8 cellular contexts compared by ENCODE assay signal in genomic region chr16:3045758-3046505, GRCh38. TPM values are rescaled to one million over a fixed set of nuclear protein-coding genes. Genes with fewer than 3 reads are reported as not detected.
DNase-seq lines count a peak whose midpoint lies in the region; ATAC-seq and TF ChIP-seq lines count a peak whose summit lies in the region.

No MANE protein-coding gene starts in this region.

- no peak overlapping the region for H4K91ac ChIP-seq in neuronal stem cell (ENCODE audit: low read depth, low read length, poor library complexity)

- peak overlapping the region; percentile 22 for H2BK12ac ChIP-seq in neuronal stem cell (ENCODE audit: low read length)

- no peak for TF ChIP-seq POLR2A in esophagus squamous epithelium (IDR thresholded peaks at IDR 0.05)

- H3K36me3 ChIP-seq in RWPE2 (ENCODE audit: low read depth) (no peaks in the 10 kb centered on the region), esophagus squamous epithelium (no peaks in the 10 kb centered on the region), neuronal stem cell (replicated peaks in 1 of 2; ENCODE audit: control insufficient read depth in 2 of 2, insufficient read depth in 2 of 2, low read length in 2 of 2) (no peaks in the 10 kb centered on the region)

- no peaks in the 10 kb centered on the region for H3K9me3 ChIP-seq in RWPE2 (ENCODE audit: severe bottlenecking)
- H3K9me3 ChIP-seq in esophagus squamous epithelium: no peaks in the 10 kb centered on the region
- H3K9me3 ChIP-seq in neuronal stem cell (replicated peaks in 1 of 2; ENCODE audit: control insufficient read depth in 2 of 2, insufficient read depth in 1 of 2, low read depth in 1 of 2, low read length in 2 of 2): peaks cover 0 to 2% of the 10 kb centered on the region in 2 donors

- peak overlapping the region; percentile 99 for H2AFZ ChIP-seq in neuronal stem cell (ENCODE audit: low read length)

- H3K4me2 ChIP-seq in neuronal stem cell (ENCODE audit: insufficient read depth, low read length, poor library complexity, severe bottlenecking): peak overlapping the region; percentile 89

- peaks cover 1% of the 10 kb centered on the region for H3K79me1 ChIP-seq in neuronal stem cell (ENCODE audit: low read depth, low read length)

- no peak overlapping the region for H3K14ac ChIP-seq in neuronal stem cell (ENCODE audit: low read length)

- in situ Hi-C loops in G401 (cut with HindIII; ENCODE audit: low sequenced_read_pairs): no loop called here

- peak overlapping the region; percentile 94 for H3K18ac ChIP-seq in neuronal stem cell (ENCODE audit: low read length)

- peak overlapping the region; percentile 34 for H3K4me3 ChIP-seq in RWPE2 (ENCODE audit: severe bottlenecking)
- peak overlapping the region; percentile 20 to 60 (median 46) for H3K4me3 ChIP-seq in esophagus squamous epithelium
- H3K4me3 ChIP-seq in neuronal stem cell (ENCODE audit: low read length in 2 of 2): peak overlapping the region; percentile 49 to 75

- ATAC-seq in RWPE2 (ENCODE audit: low read depth): peak; percentile 50

- no peak overlapping the region for H2BK120ac ChIP-seq in neuronal stem cell (ENCODE audit: low read depth, low read length)

- peak overlapping the region; percentile 70 for H3K9ac ChIP-seq in neuronal stem cell (ENCODE audit: low read depth, low read length, poor library complexity)

- 0% methylated on average over 1 to 6 of the region's 65 CpGs for WGBS in esophagus squamous epithelium, 2 donors
- WGBS in neuronal stem cell (ENCODE audit: extremely low coverage in 2 of 2, insufficient read length in 2 of 2, insufficient replicate concordance in 1 of 2), 2 donors: no CpG with 5 or more reads among the region's 65 CpGs

- intact Hi-C loops in esophagus squamous epithelium (cut with DNase I): no loop called here

- TF ChIP-seq CTCF in RWPE2 (IDR thresholded peaks at IDR 0.05; ENCODE audit: poor library complexity, severe bottlenecking): no peak
- TF ChIP-seq CTCF in esophagus squamous epithelium (IDR thresholded peaks at IDR 0.05): no peak

- H3K4me1 ChIP-seq in RWPE2 (ENCODE audit: insufficient read depth, poor library complexity, severe bottlenecking) (no peaks in the 10 kb centered on the region), esophagus squamous epithelium (peaks cover 17 to 25% (median 21%) of the 10 kb centered on the region in 3 donors), neuronal stem cell (ENCODE audit: control insufficient read depth in 2 of 2, insufficient read depth in 1 of 2, low read depth in 1 of 2, low read length in 2 of 2) (peaks cover 0 to 1% of the 10 kb centered on the region in 2 donors)

- peak overlapping the region; percentile 58 for H2BK15ac ChIP-seq in neuronal stem cell (ENCODE audit: low read length)

- no peak overlapping the region for H2BK5ac ChIP-seq in neuronal stem cell (ENCODE audit: low read length)

- no peak overlapping the region for H2AK5ac ChIP-seq in neuronal stem cell (ENCODE audit: low read depth, low read length)

- DNase-seq in DMS 273 (lab: John Stamatoyannopoulos, UW; ENCODE audit: unreplicated experiment) (peak; percentile 66), DMS 273 treated with DMSO at 0.1 percent for 48 hours (lab: John Stamatoyannopoulos, UW) (no peak), RWPE2 (ENCODE audit: low spot score) (no peak), esophagus squamous epithelium (lab: John Stamatoyannopoulos, UW) (no peak), neuronal stem cell (ENCODE audit: low spot score) (no peak), H4 (ENCODE audit: low spot score) (no peak), glomerular visceral epithelial cell (ENCODE audit: extremely low spot score) (no peak), G401 (ENCODE audit: low spot score) (no peak)

- no peak overlapping the region for H3K4ac ChIP-seq in neuronal stem cell (ENCODE audit: low read length)

- H3K27me3 ChIP-seq in RWPE2 (ENCODE audit: insufficient read depth, poor library complexity, severe bottlenecking): peaks cover 37% of the 10 kb centered on the region
- peaks cover 8 to 100% (median 19%) of the 10 kb centered on the region in 4 donors for H3K27me3 ChIP-seq in esophagus squamous epithelium
- H3K27me3 ChIP-seq in neuronal stem cell (ENCODE audit: control insufficient read depth in 3 of 3, insufficient read depth in 3 of 3, low read depth in 1 of 3, low read length in 3 of 3): peaks cover 14 to 65% (median 28%) of the 10 kb centered on the region in 3 experiments

- peak overlapping the region; percentile 65 for H3K23ac ChIP-seq in neuronal stem cell (ENCODE audit: low read depth, low read length, poor library complexity)

- no peak overlapping the region for H4K8ac ChIP-seq in neuronal stem cell (ENCODE audit: low read depth, low read length)

- H3K27ac ChIP-seq in RWPE2 (ENCODE audit: poor library complexity, severe bottlenecking): no peak overlapping the region
- H3K27ac ChIP-seq in esophagus squamous epithelium: peak overlapping the region in 1 of 4 donors; percentile 23
- no peak overlapping the region for H3K27ac ChIP-seq in neuronal stem cell (replicated peaks; ENCODE audit: low read length)

RNA-seq across cellular contexts. Expression of gene MMP25, which starts 0.4 kb away (rescaled TPM):
- total RNA-seq in esophagus squamous epithelium: 1 to 10 TPM in 1 of 4 donors, under 1 TPM in 3; 0.19 to 1.4 (median 0.61) TPM
- 0.28 TPM for polyA plus RNA-seq in neuronal stem cell (2013, experiment 1 of 2)
- polyA plus RNA-seq in neuronal stem cell (2013, experiment 2 of 2): 0.26 TPM
- total RNA-seq in H4 (2014; rRNA removed; shearing (Covaris generic)): 0.87 and 0.94 TPM in 2 replicates
- total RNA-seq in G401 (2014; rRNA removed; shearing (Covaris generic)): 0.95 and 2.9 TPM in 2 replicates

RNA-seq across cellular contexts. Expression of gene BICDL2, which starts 9.2 kb away (rescaled TPM):
- 100 to 1,000 TPM in 2 of 4 donors, 10 to 100 TPM in 2; 54.9 to 204 (median 96.4) TPM for total RNA-seq in esophagus squamous epithelium
- not detected for polyA plus RNA-seq in neuronal stem cell (2013, experiment 1 of 2)
- not detected for polyA plus RNA-seq in neuronal stem cell (2013, experiment 2 of 2)
- total RNA-seq in H4 (2014; rRNA removed; shearing (Covaris generic)): 0.25 TPM in 1 of 2 replicates, not detected in the other
- total RNA-seq in G401 (2014; rRNA removed; shearing (Covaris generic)): 1.1 and 1.2 TPM in 2 replicates

RNA-seq across cellular contexts. Expression of gene IL32, which starts 19.5 kb away (rescaled TPM):
- 10 to 100 TPM in 3 of 4 donors, 1 to 10 TPM in 1; 4.6 to 31.7 (median 17.3) TPM for total RNA-seq in esophagus squamous epithelium
- polyA plus RNA-seq in neuronal stem cell (2013, experiment 1 of 2): 0.81 TPM
- polyA plus RNA-seq in neuronal stem cell (2013, experiment 2 of 2): 0.69 TPM
- total RNA-seq in H4 (2014; rRNA removed; shearing (Covaris generic)): 15.8 and 24.1 TPM in 2 replicates
- 17.4 and 22.8 TPM in 2 replicates for total RNA-seq in G401 (2014; rRNA removed; shearing (Covaris generic))

RNA-seq across cellular contexts. Expression of gene THOC6, which starts 22.1 kb away (rescaled TPM):
- total RNA-seq in esophagus squamous epithelium: 10 to 100 TPM; 17.4 to 27.9 (median 25.8) TPM
- 24.2 TPM for polyA plus RNA-seq in neuronal stem cell (2013, experiment 1 of 2)
- 23.0 TPM for polyA plus RNA-seq in neuronal stem cell (2013, experiment 2 of 2)
- total RNA-seq in H4 (2014; rRNA removed; shearing (Covaris generic)): 43.5 and 48.2 TPM in 2 replicates
- total RNA-seq in G401 (2014; rRNA removed; shearing (Covaris generic)): 106 and 120 TPM in 2 replicates

RNA-seq across cellular contexts. Expression of gene HCFC1R1, which starts 22.2 kb away (rescaled TPM):
- 10 to 100 TPM; 17.9 to 32.4 (median 18.4) TPM for total RNA-seq in esophagus squamous epithelium
- polyA plus RNA-seq in neuronal stem cell (2013, experiment 1 of 2): 113 TPM
- polyA plus RNA-seq in neuronal stem cell (2013, experiment 2 of 2): 117 TPM
- 64.6 and 93.1 TPM in 2 replicates for total RNA-seq in H4 (2014; rRNA removed; shearing (Covaris generic))
- 55.9 and 59.3 TPM in 2 replicates for total RNA-seq in G401 (2014; rRNA removed; shearing (Covaris generic))

Comparison
In these comparisons a context has a peak if more than half of its experiments do, and no peak if none do; other contexts are left out.
1. RNA of gene BICDL2, which starts 9.2 kb away (total RNA-seq): 54.9 to 204 TPM in esophagus squamous epithelium; 1.1 to 1.2 TPM in G401 and 0.25 TPM in H4; every median in the first group is over 10 times any median in the second.
2. Peak in every context shown above with its lines, with median percentiles within 50 percentile points of each other: H3K4me3 ChIP-seq.